Comparison of ENCODE assay signal across 35 cellular contexts in genomic region chr19:38765214-38765613, GRCh38.
"Had no signal": no experiment of that assay in that cellular context is flagged by ENCODE, and none has a peak within 500 bp of the region (broad histone marks: within the 10 kb centered on the region; RNA-seq: fewer than 3 reads in every experiment).

No MANE protein-coding gene starts in this region.

- DNase-seq: Karpas-422, Kasumi-1, MG63, MM.1S, MV-4-11, NCI-H1048, NCI-H1092, NCI-H1092 treated with DMSO at 0.1 percent for 48 hours, NCI-H1105, NCI-H1105 treated with DMSO at 0.1 percent for 48 hours, NCI-H1417, NCI-H1417 treated with DMSO at 0.1 percent for 48 hours, NCI-H1436, NCI-H1436 treated with DMSO at 0.1 percent for 48 hours, NCI-H146, NCI-H1694, NCI-H1694 treated with DMSO at 0.1 percent for 48 hours, NCI-H187, NCI-H187 treated with DMSO at 0.1 percent for 48 hours, NCI-H1930, NCI-H2029, NCI-H2029 treated with DMSO at 0.1 percent for 48 hours, NCI-H2081, NCI-H2081 treated with DMSO at 0.1 percent for 48 hours, NCI-H2107, NCI-H2171, NCI-H2171 treated with DMSO at 0.1 percent for 48 hours, NCI-H2227 treated with DMSO at 0.1 percent for 48 hours, NCI-H226, NCI-H345, NCI-H446, NCI-H446 treated with DMSO at 0.1 percent for 48 hours, NCI-H510A, NCI-H510A treated with DMSO at 0.1 percent for 48 hours, NCI-H524 had no signal

- H3K4me3 ChIP-seq: MG63 had no signal

- H3K36me3 ChIP-seq: MG63 had no signal
